In the genomic region with DNA sequence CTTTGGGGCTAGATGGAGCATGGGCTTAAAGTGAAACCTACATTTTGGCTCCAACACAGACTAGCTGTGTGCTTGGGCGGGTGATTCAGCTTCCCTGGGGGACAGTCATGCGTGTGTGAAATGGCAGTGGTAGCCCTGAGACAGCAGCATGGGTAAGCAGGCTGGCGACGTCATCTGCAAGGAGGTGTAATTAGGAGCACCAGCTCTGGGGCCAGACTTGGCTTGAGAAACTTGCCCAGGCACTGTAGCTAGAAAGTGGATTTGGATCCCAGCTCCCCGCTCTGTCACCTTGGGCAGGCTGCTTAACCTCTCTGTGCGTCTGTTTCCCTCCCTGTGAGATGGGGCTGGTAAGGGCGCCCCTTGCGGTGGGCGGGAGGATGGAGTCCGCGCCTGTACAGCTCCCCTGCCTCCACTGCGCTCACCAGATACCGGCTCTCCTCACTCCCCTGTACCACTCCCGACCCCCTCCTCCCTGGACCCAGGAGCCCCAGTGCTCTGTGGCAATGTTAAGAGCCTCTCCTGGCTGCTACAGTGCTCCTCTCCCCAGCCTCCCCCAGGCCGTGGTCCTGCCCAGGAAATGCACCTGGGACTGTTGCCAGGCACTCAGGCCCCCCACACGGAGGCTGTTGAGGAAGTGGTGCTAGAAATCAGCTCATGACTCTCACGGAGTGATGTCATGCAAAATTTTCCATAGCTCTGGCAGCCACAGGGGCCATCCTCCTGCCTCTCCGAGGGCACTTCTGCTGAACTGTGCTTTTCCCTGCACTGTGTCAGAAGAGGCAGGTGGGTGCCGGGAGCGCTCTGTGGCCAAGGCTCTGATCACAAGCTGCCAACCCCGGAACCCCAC, we compare ENCODE assay signal across 8 cellular contexts. TPM values are rescaled to one million over a fixed set of nuclear protein-coding genes. Genes with fewer than 3 reads are reported as not detected.
DNase-seq lines count a peak whose midpoint lies in the region; ATAC-seq and FAIRE-seq lines count a peak whose summit lies in the region.

No MANE protein-coding gene starts in this region.

- peak; percentile 87 for ATAC-seq in GM21528 (IDR thresholded peaks at IDR 0.05; ENCODE audit: low FRiP score, unreplicated experiment)

- peak; percentile 94 for FAIRE-seq in urothelium cell line (lab: Jason Lieb, UNC)

- peak; percentile 38 for DNase-seq in DMS53 treated with DMSO at 0.1 percent for 48 hours (lab: John Stamatoyannopoulos, UW; ENCODE audit: unreplicated experiment)
- DNase-seq in HuH-7.5 (ENCODE audit: low spot score), result peak; percentile 62
- peak; percentile 87 to 91 for DNase-seq in SHP77 (lab: John Stamatoyannopoulos, UW)
- peak; percentile 67 for DNase-seq in activated gamma-delta T cell treated with anti-CD3 and anti-CD28 coated beads, Interleukin-2, amount 50 U/mL, for 16 hours (ENCODE audit: low read depth)
- DNase-seq in germinal center (ENCODE audit: low spot score), result peak; percentile 79
- DNase-seq in pulmonary artery endothelial cell (ENCODE audit: low read depth, low spot score), result peak; percentile 95
- peak; percentile 89 for DNase-seq in urothelium cell line (ENCODE audit: low spot score)

RNA-seq across cellular contexts. Expression of a gene that starts 44.6 kb away (rescaled TPM):
- 60.3 and 62.3 TPM in 2 replicates for total RNA-seq in pulmonary artery endothelial cell

Comparison
In these comparisons a context has a peak if more than half of its experiments do, and no peak if none do; other contexts are left out.
1. Peak in every context shown above with its lines: DNase-seq and ATAC-seq.
2. DNase-seq: peak in every context shown above with its lines; median percentile 95 in pulmonary artery endothelial cell; 89 in SHP77; 89 in urothelium cell line; 79 in germinal center; 67 in activated gamma-delta T cell treated with anti-CD3 and anti-CD28 coated beads, Interleukin-2, amount 50 U/mL, for 16 hours; 62 in HuH-7.5; 38 in DMS53 treated with DMSO at 0.1 percent for 48 hours.